1 cellular context compared by ENCODE assay signal in the genomic region with DNA sequence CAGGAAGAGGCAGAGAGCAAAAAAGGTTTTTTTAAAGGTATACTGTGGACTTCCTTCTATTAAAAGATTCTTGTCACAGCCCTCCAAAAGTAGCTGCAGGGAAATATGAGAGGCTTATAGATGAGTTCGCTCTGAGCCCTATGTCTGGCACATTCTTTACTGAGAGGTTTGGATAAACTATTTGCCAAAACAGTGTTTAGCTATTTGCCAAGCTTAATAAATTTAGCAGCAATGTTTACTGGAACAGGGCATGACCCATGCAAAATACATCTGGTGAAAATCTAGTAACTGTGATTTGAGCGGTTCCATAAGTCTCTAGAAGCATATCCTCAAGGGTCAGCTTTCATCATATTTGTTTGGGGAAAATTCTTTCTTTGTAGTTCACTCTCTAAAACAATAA.
TF ChIP-seq lines count a peak whose summit lies in the region.

No MANE protein-coding gene starts in this region.

TF ChIP-seq in H1, 55 proteins besides CTCF, POLR2A, EP300 and RAD21:
- TF ChIP-seq, protein P1, sequence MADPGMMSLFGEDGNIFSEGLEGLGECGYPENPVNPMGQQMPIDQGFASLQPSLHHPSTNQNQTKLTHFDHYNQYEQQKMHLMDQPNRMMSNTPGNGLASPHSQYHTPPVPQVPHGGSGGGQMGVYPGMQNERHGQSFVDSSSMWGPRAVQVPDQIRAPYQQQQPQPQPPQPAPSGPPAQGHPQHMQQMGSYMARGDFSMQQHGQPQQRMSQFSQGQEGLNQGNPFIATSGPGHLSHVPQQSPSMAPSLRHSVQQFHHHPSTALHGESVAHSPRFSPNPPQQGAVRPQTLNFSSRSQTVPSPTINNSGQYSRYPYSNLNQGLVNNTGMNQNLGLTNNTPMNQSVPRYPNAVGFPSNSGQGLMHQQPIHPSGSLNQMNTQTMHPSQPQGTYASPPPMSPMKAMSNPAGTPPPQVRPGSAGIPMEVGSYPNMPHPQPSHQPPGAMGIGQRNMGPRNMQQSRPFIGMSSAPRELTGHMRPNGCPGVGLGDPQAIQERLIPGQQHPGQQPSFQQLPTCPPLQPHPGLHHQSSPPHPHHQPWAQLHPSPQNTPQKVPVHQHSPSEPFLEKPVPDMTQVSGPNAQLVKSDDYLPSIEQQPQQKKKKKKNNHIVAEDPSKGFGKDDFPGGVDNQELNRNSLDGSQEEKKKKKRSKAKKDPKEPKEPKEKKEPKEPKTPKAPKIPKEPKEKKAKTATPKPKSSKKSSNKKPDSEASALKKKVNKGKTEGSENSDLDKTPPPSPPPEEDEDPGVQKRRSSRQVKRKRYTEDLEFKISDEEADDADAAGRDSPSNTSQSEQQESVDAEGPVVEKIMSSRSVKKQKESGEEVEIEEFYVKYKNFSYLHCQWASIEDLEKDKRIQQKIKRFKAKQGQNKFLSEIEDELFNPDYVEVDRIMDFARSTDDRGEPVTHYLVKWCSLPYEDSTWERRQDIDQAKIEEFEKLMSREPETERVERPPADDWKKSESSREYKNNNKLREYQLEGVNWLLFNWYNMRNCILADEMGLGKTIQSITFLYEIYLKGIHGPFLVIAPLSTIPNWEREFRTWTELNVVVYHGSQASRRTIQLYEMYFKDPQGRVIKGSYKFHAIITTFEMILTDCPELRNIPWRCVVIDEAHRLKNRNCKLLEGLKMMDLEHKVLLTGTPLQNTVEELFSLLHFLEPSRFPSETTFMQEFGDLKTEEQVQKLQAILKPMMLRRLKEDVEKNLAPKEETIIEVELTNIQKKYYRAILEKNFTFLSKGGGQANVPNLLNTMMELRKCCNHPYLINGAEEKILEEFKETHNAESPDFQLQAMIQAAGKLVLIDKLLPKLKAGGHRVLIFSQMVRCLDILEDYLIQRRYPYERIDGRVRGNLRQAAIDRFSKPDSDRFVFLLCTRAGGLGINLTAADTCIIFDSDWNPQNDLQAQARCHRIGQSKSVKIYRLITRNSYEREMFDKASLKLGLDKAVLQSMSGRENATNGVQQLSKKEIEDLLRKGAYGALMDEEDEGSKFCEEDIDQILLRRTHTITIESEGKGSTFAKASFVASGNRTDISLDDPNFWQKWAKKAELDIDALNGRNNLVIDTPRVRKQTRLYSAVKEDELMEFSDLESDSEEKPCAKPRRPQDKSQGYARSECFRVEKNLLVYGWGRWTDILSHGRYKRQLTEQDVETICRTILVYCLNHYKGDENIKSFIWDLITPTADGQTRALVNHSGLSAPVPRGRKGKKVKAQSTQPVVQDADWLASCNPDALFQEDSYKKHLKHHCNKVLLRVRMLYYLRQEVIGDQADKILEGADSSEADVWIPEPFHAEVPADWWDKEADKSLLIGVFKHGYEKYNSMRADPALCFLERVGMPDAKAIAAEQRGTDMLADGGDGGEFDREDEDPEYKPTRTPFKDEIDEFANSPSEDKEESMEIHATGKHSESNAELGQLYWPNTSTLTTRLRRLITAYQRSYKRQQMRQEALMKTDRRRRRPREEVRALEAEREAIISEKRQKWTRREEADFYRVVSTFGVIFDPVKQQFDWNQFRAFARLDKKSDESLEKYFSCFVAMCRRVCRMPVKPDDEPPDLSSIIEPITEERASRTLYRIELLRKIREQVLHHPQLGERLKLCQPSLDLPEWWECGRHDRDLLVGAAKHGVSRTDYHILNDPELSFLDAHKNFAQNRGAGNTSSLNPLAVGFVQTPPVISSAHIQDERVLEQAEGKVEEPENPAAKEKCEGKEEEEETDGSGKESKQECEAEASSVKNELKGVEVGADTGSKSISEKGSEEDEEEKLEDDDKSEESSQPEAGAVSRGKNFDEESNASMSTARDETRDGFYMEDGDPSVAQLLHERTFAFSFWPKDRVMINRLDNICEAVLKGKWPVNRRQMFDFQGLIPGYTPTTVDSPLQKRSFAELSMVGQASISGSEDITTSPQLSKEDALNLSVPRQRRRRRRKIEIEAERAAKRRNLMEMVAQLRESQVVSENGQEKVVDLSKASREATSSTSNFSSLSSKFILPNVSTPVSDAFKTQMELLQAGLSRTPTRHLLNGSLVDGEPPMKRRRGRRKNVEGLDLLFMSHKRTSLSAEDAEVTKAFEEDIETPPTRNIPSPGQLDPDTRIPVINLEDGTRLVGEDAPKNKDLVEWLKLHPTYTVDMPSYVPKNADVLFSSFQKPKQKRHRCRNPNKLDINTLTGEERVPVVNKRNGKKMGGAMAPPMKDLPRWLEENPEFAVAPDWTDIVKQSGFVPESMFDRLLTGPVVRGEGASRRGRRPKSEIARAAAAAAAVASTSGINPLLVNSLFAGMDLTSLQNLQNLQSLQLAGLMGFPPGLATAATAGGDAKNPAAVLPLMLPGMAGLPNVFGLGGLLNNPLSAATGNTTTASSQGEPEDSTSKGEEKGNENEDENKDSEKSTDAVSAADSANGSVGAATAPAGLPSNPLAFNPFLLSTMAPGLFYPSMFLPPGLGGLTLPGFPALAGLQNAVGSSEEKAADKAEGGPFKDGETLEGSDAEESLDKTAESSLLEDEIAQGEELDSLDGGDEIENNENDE (IDR thresholded peaks at IDR 0.05; ENCODE audit: insufficient replicate concordance, low read length): no peak
- TF ChIP-seq JUND (IDR thresholded peaks at IDR 0.05; ENCODE audit: low read length): no peak
- no peak for TF ChIP-seq ASH2L (IDR thresholded peaks at IDR 0.05; ENCODE audit: low read length)
TF ChIP-seq in H1: peak in this region for 0.
